In the genomic region with DNA sequence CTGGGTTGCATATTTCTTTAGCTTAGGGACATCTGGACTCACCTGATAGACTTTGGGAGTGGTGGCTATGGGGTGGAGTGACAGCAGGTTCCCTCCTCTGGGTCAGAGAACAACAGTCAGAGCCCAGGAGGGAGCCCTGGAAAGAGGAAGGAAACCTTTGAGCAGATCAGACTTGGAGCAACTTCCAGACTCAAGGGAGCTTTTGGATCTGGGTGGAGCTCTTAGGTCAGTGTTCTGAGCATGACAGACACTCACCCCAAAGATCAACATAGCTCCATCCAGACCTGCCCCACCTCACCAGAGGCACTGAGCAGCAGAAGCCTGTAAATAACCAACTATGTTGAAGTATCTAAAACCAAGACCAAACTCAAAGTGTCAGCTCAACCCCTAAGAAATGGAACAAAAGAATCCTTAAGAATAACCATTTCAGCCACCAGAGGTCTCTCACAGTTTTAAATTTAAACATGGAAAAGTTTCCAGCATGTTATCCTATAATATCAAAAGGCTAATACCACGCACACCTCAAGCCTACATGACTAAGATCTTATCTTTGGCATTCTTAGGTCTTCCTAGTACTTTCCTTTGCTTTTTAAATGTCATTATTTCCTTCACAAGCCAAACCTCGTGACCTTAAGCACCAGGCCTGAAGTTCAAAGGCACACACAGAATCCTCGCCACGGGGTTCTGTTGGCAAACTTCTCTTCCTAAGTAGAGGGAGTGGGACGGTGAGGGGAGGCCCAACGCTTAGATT, we compare ENCODE assay signal across 10 cellular contexts. TPM values are rescaled to one million over a fixed set of nuclear protein-coding genes. Genes with fewer than 3 reads are reported as not detected.
DNase-seq lines count a peak whose midpoint lies in the region; ATAC-seq lines count a peak whose summit lies in the region.
"Had no signal": no experiment of that assay in that cellular context is flagged by ENCODE, and none has a peak within 500 bp of the region (broad histone marks: within the 10 kb centered on the region; RNA-seq: fewer than 3 reads in every experiment).

No MANE protein-coding gene starts in this region.

- H3K56ac ChIP-seq in mesendoderm (ENCODE audit: low read length) = peak overlapping the region; percentile 11

- H3K18ac ChIP-seq in mesendoderm (ENCODE audit: low read length) = no peak overlapping the region

- intact Hi-C loops in CD4-positive, alpha-beta memory T cell (cut with micrococcal nuclease) = loop anchor here (1.0 kb wide), 1 partner anchor 115 kb away; no protein-coding TSS in a partner anchor

- H3K27ac Mint-ChIP-seq in stimulated activated naive CD8-positive, alpha-beta T cell treated with anti-CD3 and anti-CD28 coated beads, Interleukin-15, amount 100 ng/mL, for 72 hours = no peak overlapping the region
- peak overlapping the region in 2 of 7 donors; percentile 22 to 62 for H3K27ac Mint-ChIP-seq in CD4-positive, alpha-beta memory T cell
- H3K27ac Mint-ChIP-seq: activated naive CD8-positive, alpha-beta T cell; IgD-negative memory B cell had no signal

- H3K9ac ChIP-seq in mesendoderm (ENCODE audit: low read length) = no peak overlapping the region

- peaks cover 31% of the 10 kb centered on the region for H3K79me1 ChIP-seq in mesendoderm (ENCODE audit: low read length)

- no peaks in the 10 kb centered on the region for H3K9me3 ChIP-seq in CD4-positive, alpha-beta memory T cell (ENCODE audit: control insufficient read depth in 1 of 2, low read length in 2 of 2)

- WGBS in mesendoderm (ENCODE audit: extremely low coverage, insufficient coverage, low lambda C conversion rate) = no CpG with 5 or more reads among the region's 6 CpGs

- no peak overlapping the region for H4K8ac ChIP-seq in mesendoderm (ENCODE audit: low read depth, low read length)

- no peak overlapping the region for H2BK5ac ChIP-seq in mesendoderm (ENCODE audit: low read length)

- peaks cover 17% of the 10 kb centered on the region for H3K79me2 ChIP-seq in mesendoderm (ENCODE audit: control insufficient read depth, insufficient read depth, low read length)

- DNase-seq in stimulated activated naive CD8-positive, alpha-beta T cell treated with anti-CD3 and anti-CD28 coated beads, Interleukin-15, Interleukin-2, amounts not matched to agents 100 U/mL and 50 U/mL, for 24 hours = peak; percentile 15
- DNase-seq in stimulated activated naive CD8-positive, alpha-beta T cell treated with anti-CD3 and anti-CD28 coated beads, Interleukin-15, amount 100 ng/mL, for 72 hours = no peak
- peak in 1 of 61 donors; percentile 9 for DNase-seq in caudate nucleus (lab: John Stamatoyannopoulos, UW)
- no peak for DNase-seq in mesendoderm
- DNase-seq in activated naive CD4-positive, alpha-beta T cell treated with Interleukin-2 at 50 U/mL for 16 hours = no peak
- DNase-seq in CD4-positive, alpha-beta memory T cell = no peak
- DNase-seq in KG1 (lab: John Stamatoyannopoulos, UW) = no peak
- no peak for DNase-seq in H7

- H3K4me1 ChIP-seq in mesendoderm (ENCODE audit: control insufficient read depth, low read depth, low read length) = peaks cover 2% of the 10 kb centered on the region
- H3K4me1 ChIP-seq in CD4-positive, alpha-beta memory T cell (ENCODE audit: insufficient read depth, low read length) = no peaks in the 10 kb centered on the region

- peak; percentile 39 for ATAC-seq in stimulated activated naive CD8-positive, alpha-beta T cell treated with anti-CD3 and anti-CD28 coated beads, Interleukin-15, Interleukin-2, amounts not matched to agents 100 U/mL and 50 U/mL, for 24 hours
- no peak for ATAC-seq in stimulated activated naive CD8-positive, alpha-beta T cell treated with anti-CD3 and anti-CD28 coated beads, Interleukin-15, amount 100 ng/mL, for 72 hours

- no peak overlapping the region for H3K4me3 Mint-ChIP-seq in stimulated activated naive CD8-positive, alpha-beta T cell treated with anti-CD3 and anti-CD28 coated beads, Interleukin-15, amount 100 ng/mL, for 72 hours
- no peak overlapping the region for H3K4me3 Mint-ChIP-seq in CD4-positive, alpha-beta memory T cell
- H3K4me3 Mint-ChIP-seq: activated naive CD8-positive, alpha-beta T cell; IgD-negative memory B cell had no signal

- no peak overlapping the region for H4K5ac ChIP-seq in mesendoderm (ENCODE audit: low read length)

- no peak overlapping the region for H3K23ac ChIP-seq in mesendoderm (ENCODE audit: low read length)

- H2BK120ac ChIP-seq in mesendoderm (ENCODE audit: low read depth, low read length) = no peak overlapping the region

- POLR2A ChIA-PET in CD4-positive, alpha-beta memory T cell (lab: Charles Lee; ENCODE audit: partially characterized antibody) = interaction anchor here (1.4 kb wide), 1 partner anchor 115 kb away, joined by 4 read pairs; no protein-coding TSS in a partner anchor

- H3K4me2 ChIP-seq in mesendoderm (ENCODE audit: low read length) = no peak overlapping the region

- no peak overlapping the region for H2BK15ac ChIP-seq in mesendoderm (replicated peaks; ENCODE audit: low read depth)

- H3K27ac ChIP-seq in caudate nucleus (ENCODE audit: low read depth, low read length) (peak overlapping the region; percentile 8), mesendoderm (ENCODE audit: low read depth, low read length) (no peak overlapping the region)
- H3K27ac ChIP-seq in CD4-positive, alpha-beta memory T cell (ENCODE audit: low read depth, low read length) = no peak overlapping the region

- peaks cover 11% of the 10 kb centered on the region for H3K4me1 Mint-ChIP-seq in stimulated activated naive CD8-positive, alpha-beta T cell treated with anti-CD3 and anti-CD28 coated beads, Interleukin-15, amount 100 ng/mL, for 72 hours
- peaks cover 0 to 3% (median 0%) of the 10 kb centered on the region in 4 donors for H3K4me1 Mint-ChIP-seq in CD4-positive, alpha-beta memory T cell
- H3K4me1 Mint-ChIP-seq: IgD-negative memory B cell had no signal

- peaks cover 16% of the 10 kb centered on the region for H3K36me3 ChIP-seq in mesendoderm (ENCODE audit: control insufficient read depth, insufficient read depth, low read length)
- H3K36me3 ChIP-seq in CD4-positive, alpha-beta memory T cell (ENCODE audit: insufficient read depth, low read length) = no peaks in the 10 kb centered on the region
- H3K36me3 ChIP-seq in H7 (replicated peaks; ENCODE audit: control insufficient read depth, insufficient read depth, low read length) = peaks cover 21% of the 10 kb centered on the region

- no peak overlapping the region for H2AK5ac ChIP-seq in mesendoderm (ENCODE audit: low read length)

- CTCF ChIA-PET in CD4-positive, alpha-beta memory T cell (lab: Charles Lee; ENCODE audit: partially characterized antibody) = interaction anchor here (0.7 to 3.4 kb wide), 10 partner anchors 12 to 799 kb away, joined by 3 to 48 read pairs (median 3); no protein-coding TSS in a partner anchor

- peaks cover 8% of the 10 kb centered on the region for H3K27me3 Mint-ChIP-seq in stimulated activated naive CD8-positive, alpha-beta T cell treated with anti-CD3 and anti-CD28 coated beads, Interleukin-15, amount 100 ng/mL, for 72 hours
- H3K27me3 Mint-ChIP-seq in CD4-positive, alpha-beta memory T cell = peaks cover 0 to under 1% of the 10 kb centered on the region in 2 donors
- H3K27me3 Mint-ChIP-seq: activated naive CD8-positive, alpha-beta T cell had no signal

- H3K4ac ChIP-seq in mesendoderm (ENCODE audit: low read depth, low read length) = no peak overlapping the region

- no peaks in the 10 kb centered on the region for H3K9me3 Mint-ChIP-seq in stimulated activated naive CD8-positive, alpha-beta T cell treated with anti-CD3 and anti-CD28 coated beads, Interleukin-15, amount 100 ng/mL, for 72 hours
- H3K9me3 Mint-ChIP-seq in CD4-positive, alpha-beta memory T cell = peaks cover 0 to 2% (median 0%) of the 10 kb centered on the region in 8 donors
- H3K9me3 Mint-ChIP-seq: IgD-negative memory B cell had no signal

- H3K27me3 ChIP-seq in mesendoderm (ENCODE audit: insufficient read depth, low read length, poor library complexity) (no peaks in the 10 kb centered on the region), H7 (ENCODE audit: control insufficient read depth, insufficient read depth, low read length) (no peaks in the 10 kb centered on the region)
- H3K27me3 ChIP-seq in CD4-positive, alpha-beta memory T cell (ENCODE audit: insufficient read depth, low read length) = no peaks in the 10 kb centered on the region

- no peaks in the 10 kb centered on the region for H3K36me3 Mint-ChIP-seq in CD4-positive, alpha-beta memory T cell
- H3K36me3 Mint-ChIP-seq: activated naive CD8-positive, alpha-beta T cell; IgD-negative memory B cell had no signal

- H3K4me3 ChIP-seq in mesendoderm (ENCODE audit: low read length) = no peak overlapping the region
- H3K4me3 ChIP-seq in CD4-positive, alpha-beta memory T cell (ENCODE audit: low read length in 2 of 2) = no peak overlapping the region
- no peak overlapping the region for H3K4me3 ChIP-seq in H7 (ENCODE audit: insufficient read depth, low read depth, low read length)

RNA-seq across cellular contexts. Expression of a gene that starts 56.4 kb away (rescaled TPM):
- polyA plus RNA-seq in mesendoderm (2013, experiment 1 of 2) = 45.8 TPM
- 45.3 TPM for polyA plus RNA-seq in mesendoderm (2013, experiment 2 of 2)
- 10 to 100 TPM; 25.5 to 31.5 TPM for total RNA-seq in CD4-positive, alpha-beta memory T cell
- 10 to 100 TPM; 18.4 to 33.2 TPM for polyA plus RNA-seq in CD4-positive, alpha-beta memory T cell
- total RNA-seq in H7 (2014; rRNA removed; shearing (Covaris generic)) = 34.8 and 48.1 TPM in 2 replicates
